1 cellular context compared by ENCODE assay signal in genomic region chr6:15775076-15775634, GRCh38.
A peak's percentile ranks its signal among the peaks of the same experiment; 100 is the strongest.
TF ChIP-seq lines count a peak whose summit lies in the region.

No MANE protein-coding gene starts in this region.

TF ChIP-seq in GM12878, 131 proteins besides CTCF, POLR2A, EP300 and RAD21:
- TF ChIP-seq DPF2 (IDR thresholded peaks at IDR 0.05) (peak; percentile 53; the same call in 1 of the 2 replicates), TAF1 (IDR thresholded peaks at IDR 0.05; ENCODE audit: borderline replicate concordance, low read depth, low read length) (no peak), ETV6 (conservative IDR thresholded peaks at IDR 0.05 in 1 of 2, IDR thresholded peaks at IDR 0.05 in 1 of 2; ENCODE audit: borderline replicate concordance in 1 of 2, low read depth in 1 of 2) (no peak), MEF2B (IDR thresholded peaks at IDR 0.05; ENCODE audit: partially characterized antibody, poor library complexity, severe bottlenecking) (peak; percentile 18), RELB (IDR thresholded peaks at IDR 0.05; ENCODE audit: low read depth) (peak; percentile 89), BRCA1 (IDR thresholded peaks at IDR 0.05; ENCODE audit: low read depth, low read length) (no peak), CUX1 (IDR thresholded peaks at IDR 0.05; ENCODE audit: insufficient replicate concordance, low read depth, low read length) (peak; percentile 55), TARDBP (IDR thresholded peaks at IDR 0.05; ENCODE audit: borderline replicate concordance) (no peak), RAD51 (IDR thresholded peaks at IDR 0.05) (peak; percentile 57; the same call in 1 of the 2 replicates), WRNIP1 (IDR thresholded peaks at IDR 0.05; ENCODE audit: borderline replicate concordance, low read depth, low read length) (no peak), NFXL1 (IDR thresholded peaks at IDR 0.05; ENCODE audit: borderline replicate concordance) (no peak), RUNX3 (IDR thresholded peaks at IDR 0.05; ENCODE audit: low read length) (no peak), BHLHE40 (IDR thresholded peaks at IDR 0.05; ENCODE audit: borderline replicate concordance in 1 of 2, low read depth in 2 of 2, low read length in 1 of 2) (0 out of 4 replicates have a peak, but pooled peaks of 1 of the 2 experiments have one; percentile 20), ZNF687 (IDR thresholded peaks at IDR 0.05) (peak; percentile 88), SMARCA5 (IDR thresholded peaks at IDR 0.05) (0 out of 2 replicates have a peak, but pooled peaks have one; percentile 20), NR2C1 (IDR thresholded peaks at IDR 0.05) (peak; percentile 11; the same call in 1 of the 2 replicates), PKNOX1 (IDR thresholded peaks at IDR 0.05) (peak; percentile 76), MEF2A (IDR thresholded peaks at IDR 0.05; ENCODE audit: insufficient read depth, low read depth, low read length) (0 out of 2 replicates have a peak, but pooled peaks have one; percentile 18), CHD2 (IDR thresholded peaks at IDR 0.05; ENCODE audit: borderline replicate concordance, low read depth, low read length) (0 out of 2 replicates have a peak, but pooled peaks have one; percentile 17)
